31 cellular contexts compared by ENCODE assay signal in genomic region chr15:77969055-77969454, GRCh38.
A peak's percentile ranks its signal among the peaks of the same experiment; 100 is the strongest.
DNase-seq lines count a peak whose midpoint lies in the region; ATAC-seq and TF ChIP-seq lines count a peak whose summit lies in the region.
"Had no signal": no experiment of that assay in that cellular context is flagged by ENCODE, and none has a peak within 500 bp of the region (broad histone marks: within the 10 kb centered on the region; RNA-seq: fewer than 3 reads in every experiment).

No MANE protein-coding gene starts in this region.

- H3K27me3 ChIP-seq in breast epithelium, result no peaks in the 10 kb centered on the region
- H3K27me3 ChIP-seq: BE2C, BLaER1 had no signal

- H3K36me3 Mint-ChIP-seq in activated T-helper 17 cell treated with anti-CD3 and anti-CD28 coated beads, Interleukin-2, amount 50 U/mL, for 72 hours (ENCODE audit: low read depth), result no peaks in the 10 kb centered on the region
- H3K36me3 Mint-ChIP-seq: CD14-positive monocyte; CD4-positive, alpha-beta memory T cell; CD8-positive, alpha-beta T cell had no signal

- H3K27ac Mint-ChIP-seq in activated T-helper 17 cell treated with anti-CD3 and anti-CD28 coated beads, Interleukin-2, amount 50 U/mL, for 72 hours, result peak overlapping the region; percentile 73
- H3K27ac Mint-ChIP-seq: B cell; CD4-positive, alpha-beta T cell; CD4-positive, CD25-positive, alpha-beta regulatory T cell; CD8-positive, alpha-beta T cell had no signal

- no peaks in the 10 kb centered on the region for H3K9me3 Mint-ChIP-seq in activated T-helper 17 cell treated with anti-CD3 and anti-CD28 coated beads, Interleukin-2, amount 50 U/mL, for 72 hours
- H3K9me3 Mint-ChIP-seq: CD4-positive, alpha-beta T cell; CD4-positive, CD25-positive, alpha-beta regulatory T cell; CD8-positive, alpha-beta T cell had no signal

- no peaks in the 10 kb centered on the region for H3K4me1 ChIP-seq in HEK293 (ENCODE audit: control insufficient read depth, insufficient read depth, low read length)
- no peaks in the 10 kb centered on the region for H3K4me1 ChIP-seq in breast epithelium
- H3K4me1 ChIP-seq: A549 had no signal

- DNase-seq in breast epithelium (ENCODE audit: low spot score in 2 of 2), result no peak
- no peak for DNase-seq in NCI-H1694 (lab: John Stamatoyannopoulos, UW)
- DNase-seq: 8988T; ACHN; AML-193; BE2C; C1 segment of cervical spinal cord; Caco-2; Calu3; CD4-positive, alpha-beta memory T cell; CD4-positive, alpha-beta T cell; CD4-positive, CD25-positive, alpha-beta regulatory T cell; CD8-positive, alpha-beta memory T cell; CD8-positive, alpha-beta T cell; COR-L47; DMS 273 treated with DMSO at 0.1 percent for 48 hours; DMS153; DMS53; DMS79; DMS79 treated with DMSO at 0.1 percent for 48 hours; DND-41; EL had no signal

- H3K9me3 ChIP-seq in HEK293 (ENCODE audit: control insufficient read depth, insufficient read depth, low read depth, low read length) (no peaks in the 10 kb centered on the region), breast epithelium (peaks cover 0 to 4% of the 10 kb centered on the region in 2 donors)
- H3K9me3 ChIP-seq: BE2C, BLaER1, Caco-2 had no signal

- H3K4me3 ChIP-seq in HEK293 (ENCODE audit: low read depth, low read length) (no peak overlapping the region), breast epithelium (no peak overlapping the region)
- H3K4me3 ChIP-seq: A549; BLaER1; BLaER1 treated with 17β-estradiol and CSF1 and Interleukin-3, amounts not matched to agents 10 nM and 100 nM had no signal

- no peak for TF ChIP-seq CTCF in HEK293 (tag by site-specific recombination; IDR thresholded peaks at IDR 0.05)
- TF ChIP-seq CTCF in breast epithelium (IDR thresholded peaks at IDR 0.05), result no peak

- H3K27ac ChIP-seq in HEK293 (ENCODE audit: extremely low read depth, low read depth, low read length) (no peak overlapping the region), breast epithelium (no peak overlapping the region)
- H3K27ac ChIP-seq: 22Rv1; A549; BLaER1; BLaER1 treated with 17β-estradiol and CSF1 and Interleukin-3, amounts not matched to agents 10 nM and 100 nM; C4-2B had no signal

- POLR2A ChIA-PET in HEK293 (lab: Yijun Ruan, JAX), result no interaction called here

- ATAC-seq in activated T-helper 17 cell treated with anti-CD3 and anti-CD28 coated beads, Interleukin-2, amount 50 U/mL, for 72 hours (replicated peaks), result no peak
- ATAC-seq: A549; CD8-positive, alpha-beta T cell had no signal

- no peak overlapping the region for H3K4me3 Mint-ChIP-seq in activated T-helper 17 cell treated with anti-CD3 and anti-CD28 coated beads, Interleukin-2, amount 50 U/mL, for 72 hours
- H3K4me3 Mint-ChIP-seq: B cell; CD14-positive monocyte; CD4-positive, alpha-beta memory T cell; CD4-positive, alpha-beta T cell; CD4-positive, CD25-positive, alpha-beta regulatory T cell; CD8-positive, alpha-beta T cell had no signal

- intact Hi-C loops in breast epithelium (cut with DNase I; ENCODE audit: low total_unique reads), result loop anchor here (5.0 kb wide), 1 partner anchor 138 kb away; no protein-coding TSS in a partner anchor

- no peak for TF ChIP-seq POLR2A in breast epithelium (IDR thresholded peaks at IDR 0.05)

- CTCF ChIA-PET in HEK293 (lab: Yijun Ruan, JAX), result interaction anchor here (0.6 to 6.5 kb wide), 7 partner anchors 9 to 452 kb away, joined by 3 to 183 read pairs (median 4); no protein-coding TSS in a partner anchor

- peaks cover 5% of the 10 kb centered on the region for H3K4me1 Mint-ChIP-seq in activated T-helper 17 cell treated with anti-CD3 and anti-CD28 coated beads, Interleukin-2, amount 50 U/mL, for 72 hours
- H3K4me1 Mint-ChIP-seq: CD14-positive monocyte; CD8-positive, alpha-beta memory T cell had no signal

- H3K27me3 Mint-ChIP-seq in activated T-helper 17 cell treated with anti-CD3 and anti-CD28 coated beads, Interleukin-2, amount 50 U/mL, for 72 hours, result no peaks in the 10 kb centered on the region
- H3K27me3 Mint-ChIP-seq: B cell; CD4-positive, alpha-beta memory T cell; CD4-positive, alpha-beta T cell had no signal

- H3K36me3 ChIP-seq in HEK293 (ENCODE audit: control insufficient read depth in 2 of 2, insufficient read depth in 1 of 2, low read length in 2 of 2), result no peaks in the 10 kb centered on the region
- H3K36me3 ChIP-seq in breast epithelium, result no peaks in the 10 kb centered on the region
- H3K36me3 ChIP-seq: BE2C; BLaER1; BLaER1 treated with 17β-estradiol and CSF1 and Interleukin-3, amounts not matched to agents 10 nM and 100 nM had no signal

TF ChIP-seq in HEK293, 187 proteins besides CTCF, POLR2A, EP300 and RAD21:
- TF ChIP-seq PRDM1 (tag by site-specific recombination; IDR thresholded peaks at IDR 0.05) (peak; percentile 92), ZNF629 (tag by site-specific recombination; IDR thresholded peaks at IDR 0.05) (no peak), ZNF366 (tag by site-specific recombination; conservative IDR thresholded peaks at IDR 0.05) (peak; percentile 37; the same call in 1 of the 2 replicates)
TF ChIP-seq in HEK293: peak in this region for 2.
